Comparison of ENCODE assay signal across 1 cellular context in the genomic region with DNA sequence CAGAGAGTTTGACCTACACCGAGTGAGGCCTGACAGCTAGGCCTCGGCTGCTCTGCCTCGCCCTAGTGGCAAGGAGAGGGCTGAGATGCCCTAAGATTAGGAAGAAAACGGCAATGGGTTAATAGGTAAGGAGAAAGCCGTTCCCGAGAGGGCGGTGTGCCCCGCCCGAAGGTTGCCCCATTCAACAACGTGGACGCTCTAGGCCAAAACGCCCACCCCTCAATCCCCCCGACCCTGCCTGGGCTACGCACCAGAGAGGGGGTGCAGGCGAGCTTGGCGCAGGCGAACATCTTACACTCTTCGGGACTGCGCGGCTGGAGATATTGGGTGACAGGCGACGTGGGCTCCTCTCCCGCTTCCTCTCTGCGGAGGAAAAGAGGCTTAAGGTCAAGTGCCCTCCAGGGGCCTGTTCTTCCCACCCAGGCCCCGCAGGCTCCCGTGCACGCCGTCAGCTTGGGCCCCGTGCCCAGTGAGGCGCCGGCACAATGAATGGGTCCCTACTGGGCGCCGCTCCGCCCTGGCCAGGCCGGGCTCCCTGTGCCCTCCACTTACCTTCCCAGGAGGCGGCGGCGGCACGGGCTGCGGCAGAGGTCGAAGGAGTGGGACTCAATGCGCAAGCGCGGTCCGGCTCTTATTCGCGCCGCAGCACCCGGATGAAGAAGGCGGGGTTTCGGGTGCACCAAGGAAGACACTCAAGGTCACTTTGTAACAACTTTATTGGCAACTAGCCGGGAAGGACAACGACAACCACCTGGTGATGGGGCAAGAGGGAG.
A peak's percentile ranks its signal among the peaks of the same experiment; 100 is the strongest.
TF ChIP-seq lines count a peak whose summit lies in the region.

A gene (minus strand): TSS at position 607 of the 773 bp plus-strand sequence. CDS start 317 bp downstream, at position 290.

TF ChIP-seq in K562, 482 proteins besides CTCF, POLR2A, EP300 and RAD21 (continued from another document and continues in another):
- TF ChIP-seq, protein P1, sequence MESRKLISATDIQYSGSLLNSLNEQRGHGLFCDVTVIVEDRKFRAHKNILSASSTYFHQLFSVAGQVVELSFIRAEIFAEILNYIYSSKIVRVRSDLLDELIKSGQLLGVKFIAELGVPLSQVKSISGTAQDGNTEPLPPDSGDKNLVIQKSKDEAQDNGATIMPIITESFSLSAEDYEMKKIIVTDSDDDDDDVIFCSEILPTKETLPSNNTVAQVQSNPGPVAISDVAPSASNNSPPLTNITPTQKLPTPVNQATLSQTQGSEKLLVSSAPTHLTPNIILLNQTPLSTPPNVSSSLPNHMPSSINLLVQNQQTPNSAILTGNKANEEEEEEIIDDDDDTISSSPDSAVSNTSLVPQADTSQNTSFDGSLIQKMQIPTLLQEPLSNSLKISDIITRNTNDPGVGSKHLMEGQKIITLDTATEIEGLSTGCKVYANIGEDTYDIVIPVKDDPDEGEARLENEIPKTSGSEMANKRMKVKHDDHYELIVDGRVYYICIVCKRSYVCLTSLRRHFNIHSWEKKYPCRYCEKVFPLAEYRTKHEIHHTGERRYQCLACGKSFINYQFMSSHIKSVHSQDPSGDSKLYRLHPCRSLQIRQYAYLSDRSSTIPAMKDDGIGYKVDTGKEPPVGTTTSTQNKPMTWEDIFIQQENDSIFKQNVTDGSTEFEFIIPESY (CRISPR knock-in tag; IDR thresholded peaks at IDR 0.05): peak; percentile 60
- TF ChIP-seq, protein P2, sequence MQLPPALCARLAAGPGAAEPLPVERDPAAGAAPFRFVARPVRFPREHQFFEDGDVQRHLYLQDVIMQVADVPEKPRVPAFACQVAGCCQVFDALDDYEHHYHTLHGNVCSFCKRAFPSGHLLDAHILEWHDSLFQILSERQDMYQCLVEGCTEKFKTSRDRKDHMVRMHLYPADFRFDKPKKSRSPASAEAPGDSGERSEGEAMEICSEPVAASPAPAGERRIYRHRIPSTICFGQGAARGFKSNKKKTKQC (CRISPR knock-in tag; IDR thresholded peaks at IDR 0.05): peak; percentile 48; the same call in 1 of the 2 replicates
- TF ChIP-seq ZFP30 (CRISPR knock-in tag; IDR thresholded peaks at IDR 0.05; ENCODE audit: borderline replicate concordance) (no peak), MXI1 (IDR thresholded peaks at IDR 0.05; ENCODE audit: low read depth, low read length) (0 out of 2 replicates have a peak, but pooled peaks have one; percentile 44), RHOXF2B (CRISPR knock-in tag; conservative IDR thresholded peaks at IDR 0.05) (no peak), ZNF311 (CRISPR knock-in tag; IDR thresholded peaks at IDR 0.05) (no peak), IFI16 (CRISPR knock-in tag; IDR thresholded peaks at IDR 0.05) (no peak), SUPT5H (IDR thresholded peaks at IDR 0.05) (peak; percentile 99), BHLHE40 (IDR thresholded peaks at IDR 0.05; ENCODE audit: low read length) (peak; percentile 75), ZNF23 (CRISPR knock-in tag; IDR thresholded peaks at IDR 0.05) (no peak), NCOR1 (IDR thresholded peaks at IDR 0.05) (peak; percentile 67; the same call in 1 of the 2 replicates), SRSF3 (IDR thresholded peaks at IDR 0.05; ENCODE audit: insufficient read depth, low read length) (no peak), ERF (CRISPR knock-in tag; IDR thresholded peaks at IDR 0.05) (peak; percentile 43; the same call in 1 of the 2 replicates), BMI1 (IDR thresholded peaks at IDR 0.05; ENCODE audit: low read length) (no peak), ETS2 (tag; IDR thresholded peaks at IDR 0.05; ENCODE audit: borderline replicate concordance, poor library complexity, severe bottlenecking) (no peak), ZC3H8 (IDR thresholded peaks at IDR 0.05) (no peak), MEF2A (IDR thresholded peaks at IDR 0.05; ENCODE audit: control insufficient read depth, low read depth, low read length) (0 out of 2 replicates have a peak, but pooled peaks have one; percentile 52), TAF9B (IDR thresholded peaks at IDR 0.05; ENCODE audit: partially characterized antibody) (peak; percentile 93), GABPA (tag; conservative IDR thresholded peaks at IDR 0.05; ENCODE audit: low read depth) (peak; percentile 55), DACH1 (IDR thresholded peaks at IDR 0.05; ENCODE audit: partially characterized antibody) (peak; percentile 59), SMC3 (conservative IDR thresholded peaks at IDR 0.05; ENCODE audit: insufficient read depth, low read depth, low read length) (no peak), ZBTB7A (IDR thresholded peaks at IDR 0.05; ENCODE audit: borderline replicate concordance, control insufficient read depth, low read depth, low read length) (no peak), GABPB2 (CRISPR knock-in tag; conservative IDR thresholded peaks at IDR 0.05) (no peak), ZNF124 (CRISPR knock-in tag; IDR thresholded peaks at IDR 0.05) (0 out of 2 replicates have a peak, but pooled peaks have one; percentile 78), GTF2F1 (IDR thresholded peaks at IDR 0.05; ENCODE audit: low read depth, low read length) (no peak), MAZ (CRISPR knock-in tag; conservative IDR thresholded peaks at IDR 0.05 in 1 of 2, IDR thresholded peaks at IDR 0.05 in 1 of 2) (peak; percentile 50 to 73), SMARCC2 (IDR thresholded peaks at IDR 0.05; ENCODE audit: low read depth) (peak; percentile 40; the same call in 1 of the 2 replicates), ZNF79 (CRISPR knock-in tag; IDR thresholded peaks at IDR 0.05; ENCODE audit: low read depth) (no peak; the same call in 1 of the 2 replicates), NR2C2 (CRISPR knock-in tag; IDR thresholded peaks at IDR 0.05) (peak; percentile 93), NR2C2 (tag; IDR thresholded peaks at IDR 0.05) (peak; percentile 99), MYBL2 (IDR thresholded peaks at IDR 0.05; ENCODE audit: low read depth) (no peak; the same call in 1 of the 2 replicates), MYBL2 (CRISPR knock-in tag; IDR thresholded peaks at IDR 0.05; ENCODE audit: borderline replicate concordance) (no peak), NONO (IDR thresholded peaks at IDR 0.05; ENCODE audit: low read depth in 2 of 2, low read length in 1 of 2) (no peak; a peak in 1 of 4 replicates), RNF2 (IDR thresholded peaks at IDR 0.05) (peak; percentile 2; the same call in 1 of the 2 replicates), CC2D1A (IDR thresholded peaks at IDR 0.05) (0 out of 2 replicates have a peak, but pooled peaks have one; percentile 90), EGR1 (conservative IDR thresholded peaks at IDR 0.05) (0 out of 2 replicates have a peak, but pooled peaks have one; percentile 21), ZNF584 (CRISPR knock-in tag; IDR thresholded peaks at IDR 0.05; ENCODE audit: low read depth) (peak; percentile 92; the same call in 1 of the 2 replicates), MCM2 (IDR thresholded peaks at IDR 0.05; ENCODE audit: low read depth) (no peak)
- TF ChIP-seq, protein P3, sequence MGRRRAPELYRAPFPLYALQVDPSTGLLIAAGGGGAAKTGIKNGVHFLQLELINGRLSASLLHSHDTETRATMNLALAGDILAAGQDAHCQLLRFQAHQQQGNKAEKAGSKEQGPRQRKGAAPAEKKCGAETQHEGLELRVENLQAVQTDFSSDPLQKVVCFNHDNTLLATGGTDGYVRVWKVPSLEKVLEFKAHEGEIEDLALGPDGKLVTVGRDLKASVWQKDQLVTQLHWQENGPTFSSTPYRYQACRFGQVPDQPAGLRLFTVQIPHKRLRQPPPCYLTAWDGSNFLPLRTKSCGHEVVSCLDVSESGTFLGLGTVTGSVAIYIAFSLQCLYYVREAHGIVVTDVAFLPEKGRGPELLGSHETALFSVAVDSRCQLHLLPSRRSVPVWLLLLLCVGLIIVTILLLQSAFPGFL (CRISPR knock-in tag; IDR thresholded peaks at IDR 0.05): peak; percentile 91; the same call in 1 of the 2 replicates
- TF ChIP-seq, protein P4, sequence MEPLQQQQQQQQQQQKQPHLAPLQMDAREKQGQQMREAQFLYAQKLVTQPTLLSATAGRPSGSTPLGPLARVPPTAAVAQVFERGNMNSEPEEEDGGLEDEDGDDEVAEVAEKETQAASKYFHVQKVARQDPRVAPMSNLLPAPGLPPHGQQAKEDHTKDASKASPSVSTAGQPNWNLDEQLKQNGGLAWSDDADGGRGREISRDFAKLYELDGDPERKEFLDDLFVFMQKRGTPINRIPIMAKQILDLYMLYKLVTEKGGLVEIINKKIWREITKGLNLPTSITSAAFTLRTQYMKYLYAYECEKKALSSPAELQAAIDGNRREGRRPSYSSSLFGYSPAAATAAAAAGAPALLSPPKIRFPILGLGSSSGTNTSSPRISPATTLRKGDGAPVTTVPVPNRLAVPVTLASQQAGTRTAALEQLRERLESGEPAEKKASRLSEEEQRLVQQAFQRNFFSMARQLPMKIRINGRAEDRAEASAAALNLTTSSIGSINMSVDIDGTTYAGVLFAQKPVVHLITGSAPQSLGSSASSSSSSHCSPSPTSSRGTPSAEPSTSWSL (CRISPR knock-in tag; IDR thresholded peaks at IDR 0.05; ENCODE audit: borderline replicate concordance): 0 out of 2 replicates have a peak, but pooled peaks have one; percentile 44
- TF ChIP-seq, protein P5, sequence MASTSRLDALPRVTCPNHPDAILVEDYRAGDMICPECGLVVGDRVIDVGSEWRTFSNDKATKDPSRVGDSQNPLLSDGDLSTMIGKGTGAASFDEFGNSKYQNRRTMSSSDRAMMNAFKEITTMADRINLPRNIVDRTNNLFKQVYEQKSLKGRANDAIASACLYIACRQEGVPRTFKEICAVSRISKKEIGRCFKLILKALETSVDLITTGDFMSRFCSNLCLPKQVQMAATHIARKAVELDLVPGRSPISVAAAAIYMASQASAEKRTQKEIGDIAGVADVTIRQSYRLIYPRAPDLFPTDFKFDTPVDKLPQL (IDR thresholded peaks at IDR 0.05; ENCODE audit: extremely low read depth, insufficient read length): no peak
- TF ChIP-seq, protein P6, sequence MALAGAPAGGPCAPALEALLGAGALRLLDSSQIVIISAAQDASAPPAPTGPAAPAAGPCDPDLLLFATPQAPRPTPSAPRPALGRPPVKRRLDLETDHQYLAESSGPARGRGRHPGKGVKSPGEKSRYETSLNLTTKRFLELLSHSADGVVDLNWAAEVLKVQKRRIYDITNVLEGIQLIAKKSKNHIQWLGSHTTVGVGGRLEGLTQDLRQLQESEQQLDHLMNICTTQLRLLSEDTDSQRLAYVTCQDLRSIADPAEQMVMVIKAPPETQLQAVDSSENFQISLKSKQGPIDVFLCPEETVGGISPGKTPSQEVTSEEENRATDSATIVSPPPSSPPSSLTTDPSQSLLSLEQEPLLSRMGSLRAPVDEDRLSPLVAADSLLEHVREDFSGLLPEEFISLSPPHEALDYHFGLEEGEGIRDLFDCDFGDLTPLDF (CRISPR knock-in tag; IDR thresholded peaks at IDR 0.05): peak; percentile 63; the same call in 1 of the 2 replicates
- TF ChIP-seq, protein P7, sequence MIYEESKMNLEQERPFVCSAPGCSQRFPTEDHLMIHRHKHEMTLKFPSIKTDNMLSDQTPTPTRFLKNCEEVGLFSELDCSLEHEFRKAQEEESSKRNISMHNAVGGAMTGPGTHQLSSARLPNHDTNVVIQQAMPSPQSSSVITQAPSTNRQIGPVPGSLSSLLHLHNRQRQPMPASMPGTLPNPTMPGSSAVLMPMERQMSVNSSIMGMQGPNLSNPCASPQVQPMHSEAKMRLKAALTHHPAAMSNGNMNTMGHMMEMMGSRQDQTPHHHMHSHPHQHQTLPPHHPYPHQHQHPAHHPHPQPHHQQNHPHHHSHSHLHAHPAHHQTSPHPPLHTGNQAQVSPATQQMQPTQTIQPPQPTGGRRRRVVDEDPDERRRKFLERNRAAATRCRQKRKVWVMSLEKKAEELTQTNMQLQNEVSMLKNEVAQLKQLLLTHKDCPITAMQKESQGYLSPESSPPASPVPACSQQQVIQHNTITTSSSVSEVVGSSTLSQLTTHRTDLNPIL (CRISPR knock-in tag; IDR thresholded peaks at IDR 0.05): no peak
- TF ChIP-seq, protein P8, sequence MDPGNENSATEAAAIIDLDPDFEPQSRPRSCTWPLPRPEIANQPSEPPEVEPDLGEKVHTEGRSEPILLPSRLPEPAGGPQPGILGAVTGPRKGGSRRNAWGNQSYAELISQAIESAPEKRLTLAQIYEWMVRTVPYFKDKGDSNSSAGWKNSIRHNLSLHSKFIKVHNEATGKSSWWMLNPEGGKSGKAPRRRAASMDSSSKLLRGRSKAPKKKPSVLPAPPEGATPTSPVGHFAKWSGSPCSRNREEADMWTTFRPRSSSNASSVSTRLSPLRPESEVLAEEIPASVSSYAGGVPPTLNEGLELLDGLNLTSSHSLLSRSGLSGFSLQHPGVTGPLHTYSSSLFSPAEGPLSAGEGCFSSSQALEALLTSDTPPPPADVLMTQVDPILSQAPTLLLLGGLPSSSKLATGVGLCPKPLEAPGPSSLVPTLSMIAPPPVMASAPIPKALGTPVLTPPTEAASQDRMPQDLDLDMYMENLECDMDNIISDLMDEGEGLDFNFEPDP (CRISPR knock-in tag; IDR thresholded peaks at IDR 0.05): no peak
- TF ChIP-seq, protein P9, sequence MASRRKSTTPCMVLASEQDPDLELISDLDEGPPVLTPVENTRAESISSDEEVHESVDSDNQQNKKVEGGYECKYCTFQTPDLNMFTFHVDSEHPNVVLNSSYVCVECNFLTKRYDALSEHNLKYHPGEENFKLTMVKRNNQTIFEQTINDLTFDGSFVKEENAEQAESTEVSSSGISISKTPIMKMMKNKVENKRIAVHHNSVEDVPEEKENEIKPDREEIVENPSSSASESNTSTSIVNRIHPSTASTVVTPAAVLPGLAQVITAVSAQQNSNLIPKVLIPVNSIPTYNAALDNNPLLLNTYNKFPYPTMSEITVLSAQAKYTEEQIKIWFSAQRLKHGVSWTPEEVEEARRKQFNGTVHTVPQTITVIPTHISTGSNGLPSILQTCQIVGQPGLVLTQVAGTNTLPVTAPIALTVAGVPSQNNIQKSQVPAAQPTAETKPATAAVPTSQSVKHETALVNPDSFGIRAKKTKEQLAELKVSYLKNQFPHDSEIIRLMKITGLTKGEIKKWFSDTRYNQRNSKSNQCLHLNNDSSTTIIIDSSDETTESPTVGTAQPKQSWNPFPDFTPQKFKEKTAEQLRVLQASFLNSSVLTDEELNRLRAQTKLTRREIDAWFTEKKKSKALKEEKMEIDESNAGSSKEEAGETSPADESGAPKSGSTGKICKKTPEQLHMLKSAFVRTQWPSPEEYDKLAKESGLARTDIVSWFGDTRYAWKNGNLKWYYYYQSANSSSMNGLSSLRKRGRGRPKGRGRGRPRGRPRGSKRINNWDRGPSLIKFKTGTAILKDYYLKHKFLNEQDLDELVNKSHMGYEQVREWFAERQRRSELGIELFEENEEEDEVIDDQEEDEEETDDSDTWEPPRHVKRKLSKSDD (conservative IDR thresholded peaks at IDR 0.05; ENCODE audit: low read length): no peak; the same call in 1 of the 2 replicates
- TF ChIP-seq, protein P10, sequence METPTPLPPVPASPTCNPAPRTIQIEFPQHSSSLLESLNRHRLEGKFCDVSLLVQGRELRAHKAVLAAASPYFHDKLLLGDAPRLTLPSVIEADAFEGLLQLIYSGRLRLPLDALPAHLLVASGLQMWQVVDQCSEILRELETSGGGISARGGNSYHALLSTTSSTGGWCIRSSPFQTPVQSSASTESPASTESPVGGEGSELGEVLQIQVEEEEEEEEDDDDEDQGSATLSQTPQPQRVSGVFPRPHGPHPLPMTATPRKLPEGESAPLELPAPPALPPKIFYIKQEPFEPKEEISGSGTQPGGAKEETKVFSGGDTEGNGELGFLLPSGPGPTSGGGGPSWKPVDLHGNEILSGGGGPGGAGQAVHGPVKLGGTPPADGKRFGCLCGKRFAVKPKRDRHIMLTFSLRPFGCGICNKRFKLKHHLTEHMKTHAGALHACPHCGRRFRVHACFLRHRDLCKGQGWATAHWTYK (CRISPR knock-in tag; IDR thresholded peaks at IDR 0.05): no peak
